11 cellular contexts compared by ENCODE assay signal in genomic region chr10:86411852-86412550, GRCh38. TPM values are rescaled to one million over a fixed set of nuclear protein-coding genes. Genes with fewer than 3 reads are reported as not detected.
DNase-seq lines count a peak whose midpoint lies in the region; ATAC-seq and TF ChIP-seq lines count a peak whose summit lies in the region.
"Had no signal": no experiment of that assay in that cellular context is flagged by ENCODE, and none has a peak within 500 bp of the region (broad histone marks: within the 10 kb centered on the region; RNA-seq: fewer than 3 reads in every experiment).

No MANE protein-coding gene starts in this region.

- TF ChIP-seq CTCF in SU-DHL-6 (IDR thresholded peaks at IDR 0.05; ENCODE audit: insufficient read depth, low read length, poor library complexity, severe bottlenecking), result no peak

- H3K4me2 ChIP-seq in SU-DHL-6 (ENCODE audit: low read depth, low read length, poor library complexity, severe bottlenecking), result peak overlapping the region; percentile 71

- peaks cover 6% of the 10 kb centered on the region for H3K36me3 Mint-ChIP-seq in activated naive CD4-positive, alpha-beta T cell treated with anti-CD3 and anti-CD28 coated beads, Interleukin-2, amount 10 ng/mL, durations not matched to agents 7 days and 5 days

- H3K9me2 ChIP-seq in SU-DHL-6 (replicated peaks; ENCODE audit: insufficient read depth, low read length), result no peaks in the 10 kb centered on the region

- peak overlapping the region; percentile 71 for H3K9ac ChIP-seq in SU-DHL-6 (ENCODE audit: low read length)

- peak overlapping the region; percentile 57 for H3K4me3 Mint-ChIP-seq in activated naive CD4-positive, alpha-beta T cell treated with anti-CD3 and anti-CD28 coated beads, Interleukin-2, amount 10 ng/mL, durations not matched to agents 7 days and 5 days

- H3K79me2 ChIP-seq in SU-DHL-6 (ENCODE audit: insufficient read depth, low read length), result no peaks in the 10 kb centered on the region

- ATAC-seq in esophagus mucosa (peak; percentile 8), HG03342 (IDR thresholded peaks at IDR 0.05; ENCODE audit: unreplicated experiment) (no peak), GM19351 (IDR thresholded peaks at IDR 0.05; ENCODE audit: unreplicated experiment) (no peak)

- H3K4me3 ChIP-seq in SU-DHL-6 (ENCODE audit: insufficient read depth, low read length, poor library complexity, severe bottlenecking) (peak overlapping the region; percentile 36), thymus (ENCODE audit: low read length) (peak overlapping the region; percentile 11)

- WGBS in thymus, result 52% methylated on average over 6 of the region's 6 CpGs

- H3K36me3 ChIP-seq in SU-DHL-6 (ENCODE audit: low read length), result no peaks in the 10 kb centered on the region
- H3K36me3 ChIP-seq in thymus (ENCODE audit: control insufficient read depth, insufficient read depth), result no peaks in the 10 kb centered on the region

- no peaks in the 10 kb centered on the region for H3K27me3 Mint-ChIP-seq in activated naive CD4-positive, alpha-beta T cell treated with anti-CD3 and anti-CD28 coated beads, Interleukin-2, amount 10 ng/mL, durations not matched to agents 7 days and 5 days

- CTCF ChIA-PET in activated naive CD4-positive, alpha-beta T cell treated with anti-CD3 and anti-CD28 coated beads, Interleukin-2, amount 10 ng/mL, durations not matched to agents 7 days and 5 days (lab: Charles Lee), result interaction anchor here (1.5 to 3.7 kb wide), 3 partner anchors 9 to 14 kb away, joined by 3 to 32 read pairs (median 5); no protein-coding TSS in a partner anchor

- DNase-seq in activated naive CD4-positive, alpha-beta T cell treated with anti-CD3 and anti-CD28 coated beads, Interleukin-2, amount 10 ng/mL, durations not matched to agents 7 days and 5 days, result no peak
- no peak for DNase-seq in activated naive CD4-positive, alpha-beta T cell (lab: John Stamatoyannopoulos, UW)
- DNase-seq in SK-N-DZ (ENCODE audit: low spot score), result no peak
- DNase-seq: NCI-H510A had no signal

- H3K9me3 ChIP-seq in SU-DHL-6 (ENCODE audit: insufficient read depth, low read length) (0 out of 2 replicates have a peak, but pooled peaks cover 4% of the 10 kb centered on the region), thymus (ENCODE audit: control insufficient read depth) (no peaks in the 10 kb centered on the region)

- H3K4me1 Mint-ChIP-seq in activated naive CD4-positive, alpha-beta T cell treated with anti-CD3 and anti-CD28 coated beads, Interleukin-2, amount 10 ng/mL, durations not matched to agents 7 days and 5 days, result peaks cover 59% of the 10 kb centered on the region

- H2AFZ ChIP-seq in SU-DHL-6 (ENCODE audit: low read depth, low read length, severe bottlenecking), result no peak overlapping the region

- H4K20me1 ChIP-seq in SU-DHL-6 (ENCODE audit: low read depth, low read length), result no peaks in the 10 kb centered on the region

- no peaks in the 10 kb centered on the region for H3K27me3 ChIP-seq in SU-DHL-6 (ENCODE audit: low read length)
- no peaks in the 10 kb centered on the region for H3K27me3 ChIP-seq in thymus (ENCODE audit: control insufficient read depth, insufficient read depth)

- peaks cover 7% of the 10 kb centered on the region for H3K9me3 Mint-ChIP-seq in activated naive CD4-positive, alpha-beta T cell treated with anti-CD3 and anti-CD28 coated beads, Interleukin-2, amount 10 ng/mL, durations not matched to agents 7 days and 5 days

- H3K27ac Mint-ChIP-seq in activated naive CD4-positive, alpha-beta T cell treated with anti-CD3 and anti-CD28 coated beads, Interleukin-2, amount 10 ng/mL, durations not matched to agents 7 days and 5 days, result peak overlapping the region; percentile 88

- peak overlapping the region; percentile 97 for H3K27ac ChIP-seq in SU-DHL-6 (ENCODE audit: low read depth, low read length)
- H3K27ac ChIP-seq in thymus (ENCODE audit: low read depth), result peak overlapping the region; percentile 92

- peaks cover 34% of the 10 kb centered on the region for H3K4me1 ChIP-seq in thymus (ENCODE audit: control insufficient read depth, insufficient read depth, low read length)

- peaks cover 85% of the 10 kb centered on the region for H3F3A ChIP-seq in SU-DHL-6 (ENCODE audit: insufficient read depth)

RNA-seq across cellular contexts. Expression of gene GRID1, which starts 45.4 kb away (rescaled TPM):
- 0.68 TPM for total RNA-seq in esophagus mucosa
- 0.46 TPM for polyA plus RNA-seq in thymus
- polyA plus RNA-seq in SK-N-DZ (2014; cell fraction: cytosol; rRNA removed), result 7.1 and 8.1 TPM in 2 replicates
- polyA plus RNA-seq in SK-N-DZ (2014; cell fraction: nucleus; rRNA removed), result 4.2 and 6.2 TPM in 2 replicates
- total RNA-seq: lung microvascular endothelial cell; T-helper 2 cell treated with Interferon-gamma antibody and Interleukin-4, amounts not matched to agents 100 ng/mL and 5 ng/mL, for 36 hours had no signal
